11 cellular contexts compared by ENCODE assay signal in genomic region chr15:48946088-48946839, GRCh38. TPM values are rescaled to one million over a fixed set of nuclear protein-coding genes. Genes with fewer than 3 reads are reported as not detected.
DNase-seq lines count a peak whose midpoint lies in the region; ATAC-seq and TF ChIP-seq lines count a peak whose summit lies in the region.
"Had no signal": no experiment of that assay in that cellular context is flagged by ENCODE, and none has a peak within 500 bp of the region (broad histone marks: within the 10 kb centered on the region; RNA-seq: fewer than 3 reads in every experiment).

No MANE protein-coding gene starts in this region.

- POLR2A ChIA-PET in RWPE1 (lab: Yijun Ruan, JAX; ENCODE audit: low non-redundant PET), result no interaction called here

- peaks cover 20% of the 10 kb centered on the region for H3K4me1 Mint-ChIP-seq in activated CD4-positive, alpha-beta T cell treated with anti-CD3 and anti-CD28 coated beads, Interleukin-2, amount 10 ng/mL, durations not matched to agents 24 days and 14 days
- H3K4me1 Mint-ChIP-seq in effector memory CD8-positive, alpha-beta T cell (ENCODE audit: low read depth in 2 of 2), result no peaks in the 10 kb centered on the region

- intact Hi-C loops in activated CD4-positive, alpha-beta T cell treated with anti-CD3 and anti-CD28 coated beads, Interleukin-2, amount 10 ng/mL, durations not matched to agents 24 days and 14 days (cut with micrococcal nuclease), result loop anchor here (1.0 to 5.0 kb wide), 4 partner anchors 17 to 69 kb away; partner anchors contain the start of gene EID1

- H3K4me3 Mint-ChIP-seq in activated CD4-positive, alpha-beta T cell treated with anti-CD3 and anti-CD28 coated beads, Interleukin-2, amount 10 ng/mL, durations not matched to agents 24 days and 14 days, result no peak overlapping the region
- H3K4me3 Mint-ChIP-seq in effector memory CD8-positive, alpha-beta T cell, result no peak overlapping the region

- no peak overlapping the region for H3K4me3 ChIP-seq in epithelial cell of esophagus (ENCODE audit: low read length)
- H3K4me3 ChIP-seq: adrenal gland had no signal

- no peaks in the 10 kb centered on the region for H3K27me3 Mint-ChIP-seq in activated CD4-positive, alpha-beta T cell treated with anti-CD3 and anti-CD28 coated beads, Interleukin-2, amount 10 ng/mL, durations not matched to agents 24 days and 14 days
- peaks cover 31 to 32% of the 10 kb centered on the region in 2 donors for H3K27me3 Mint-ChIP-seq in effector memory CD8-positive, alpha-beta T cell

- CTCF ChIA-PET in RWPE1 (lab: Yijun Ruan, JAX), result interaction anchor here (0.6 to 0.9 kb wide), 2 partner anchors 29 to 222 kb away, joined by 3 read pairs; no protein-coding TSS in a partner anchor

- peak overlapping the region; percentile 82 for H3K27ac Mint-ChIP-seq in activated CD4-positive, alpha-beta T cell treated with anti-CD3 and anti-CD28 coated beads, Interleukin-2, amount 10 ng/mL, durations not matched to agents 24 days and 14 days
- H3K27ac Mint-ChIP-seq in effector memory CD8-positive, alpha-beta T cell, result no peak overlapping the region

- no peak for DNase-seq in activated CD4-positive, alpha-beta T cell treated with anti-CD3 and anti-CD28 coated beads, Interleukin-2, amount 10 ng/mL, durations not matched to agents 24 days and 14 days
- DNase-seq in activated CD4-positive, alpha-beta T cell treated with anti-CD3 and anti-CD28 coated beads, Interleukin-2, amount 50 U/mL, for 4 hours, result no peak
- DNase-seq in RWPE1 (ENCODE audit: low spot score) (peak; percentile 55), epithelial cell of esophagus (ENCODE audit: low read depth) (peak; percentile 89), AG08396 (ENCODE audit: low spot score) (no peak)
- no peak for DNase-seq in stimulated activated naive CD8-positive, alpha-beta T cell treated with anti-CD3 and anti-CD28 coated beads, Interleukin-15, Interleukin-2, amounts not matched to agents 100 U/mL and 50 U/mL, for 24 hours
- DNase-seq in effector memory CD8-positive, alpha-beta T cell, result no peak
- DNase-seq: adrenal gland, NCI-H1694 had no signal

- ATAC-seq in stimulated activated naive CD8-positive, alpha-beta T cell treated with anti-CD3 and anti-CD28 coated beads, Interleukin-15, Interleukin-2, amounts not matched to agents 100 U/mL and 50 U/mL, for 24 hours, result peak; percentile 93
- no peak for ATAC-seq in effector memory CD8-positive, alpha-beta T cell (replicated peaks)
- no peak for ATAC-seq in GM18870 (IDR thresholded peaks at IDR 0.05; ENCODE audit: unreplicated experiment)

- H3K36me3 Mint-ChIP-seq in activated CD4-positive, alpha-beta T cell treated with anti-CD3 and anti-CD28 coated beads, Interleukin-2, amount 10 ng/mL, durations not matched to agents 24 days and 14 days (ENCODE audit: low read depth), result peaks cover 2% of the 10 kb centered on the region
- no peaks in the 10 kb centered on the region for H3K36me3 Mint-ChIP-seq in effector memory CD8-positive, alpha-beta T cell (ENCODE audit: insufficient read depth)

- H3K9me3 Mint-ChIP-seq in activated CD4-positive, alpha-beta T cell treated with anti-CD3 and anti-CD28 coated beads, Interleukin-2, amount 10 ng/mL, durations not matched to agents 24 days and 14 days, result no peaks in the 10 kb centered on the region
- H3K9me3 Mint-ChIP-seq in effector memory CD8-positive, alpha-beta T cell, result no peaks in the 10 kb centered on the region

- TF ChIP-seq CTCF in RWPE1 (conservative IDR thresholded peaks at IDR 0.05; ENCODE audit: low read depth) (no peak), epithelial cell of esophagus (IDR thresholded peaks at IDR 0.05; ENCODE audit: insufficient read depth, low read depth, low read length, missing control alignments) (no peak)

- H3K27ac ChIP-seq in RWPE1, result no peak overlapping the region
- H3K27ac ChIP-seq: adrenal gland, parathyroid adenoma had no signal

RNA-seq across cellular contexts. Expression of gene SHC4, which starts 17.5 kb away (rescaled TPM):
- 20.4 and 21.2 TPM in 2 replicates for total RNA-seq in activated CD4-positive, alpha-beta T cell treated with anti-CD3 and anti-CD28 coated beads, Interleukin-2, amount 10 ng/mL, durations not matched to agents 24 days and 14 days

Comparison
In these comparisons a context has a peak if more than half of its experiments do, and no peak if none do; other contexts are left out.
1. DNase-seq: peak in RWPE1 (single experiment) and epithelial cell of esophagus (single experiment); none in activated CD4-positive, alpha-beta T cell treated with anti-CD3 and anti-CD28 coated beads, Interleukin-2, amount 10 ng/mL, durations not matched to agents 24 days and 14 days (single experiment), activated CD4-positive, alpha-beta T cell treated with anti-CD3 and anti-CD28 coated beads, Interleukin-2, amount 50 U/mL, for 4 hours (0 of 2), stimulated activated naive CD8-positive, alpha-beta T cell treated with anti-CD3 and anti-CD28 coated beads, Interleukin-15, Interleukin-2, amounts not matched to agents 100 U/mL and 50 U/mL, for 24 hours (single experiment), effector memory CD8-positive, alpha-beta T cell (0 of 3) and AG08396 (single experiment).